28 cellular contexts compared by ENCODE assay signal in the genomic region with DNA sequence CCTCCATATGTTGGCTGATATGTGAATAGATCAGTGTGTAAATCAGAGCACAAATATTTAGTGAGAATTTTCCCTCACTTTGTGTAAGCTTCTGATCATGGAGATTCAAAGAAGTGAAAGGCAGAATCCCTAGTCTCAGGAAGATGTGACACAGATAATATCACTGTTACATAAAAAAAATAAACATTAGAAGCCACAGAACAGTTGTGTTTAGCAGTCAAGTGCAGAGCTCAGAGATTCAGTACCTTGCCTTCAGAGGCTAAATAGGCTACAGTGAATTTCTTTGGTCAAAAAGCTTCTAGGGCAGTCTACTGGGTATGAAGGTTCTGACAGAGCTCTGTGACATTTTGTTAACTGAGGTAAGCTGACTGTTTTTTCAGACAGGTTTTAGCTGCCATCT.
"Had no signal": no experiment of that assay in that cellular context is flagged by ENCODE, and none has a peak within 500 bp of the region (broad histone marks: within the 10 kb centered on the region; RNA-seq: fewer than 3 reads in every experiment).

No MANE protein-coding gene starts in this region.

- H3K9me3 Mint-ChIP-seq: neural progenitor cell had no signal

- H3K27me3 ChIP-seq: esophagus muscularis mucosa, gastrocnemius medialis, heart right ventricle, neural progenitor cell, pancreas, right lobe of liver, spleen, stomach, transverse colon had no signal

- DNase-seq: cortex of kidney; dorsolateral prefrontal cortex; effector memory CD4-positive, alpha-beta T cell; gastrocnemius medialis; heart right ventricle; hypothalamus; kidney glomerular epithelial cell; mucosa of descending colon; nucleus accumbens; pancreas; retina; right lobe of liver; spleen; stimulated activated CD4-positive, alpha-beta T cell treated with anti-CD3 and anti-CD28 coated beads, Interleukin-15, amount 100 ng/mL, for 24 hours; stimulated activated CD4-positive, alpha-beta T cell treated with anti-CD3 and anti-CD28 coated beads, Interleukin-2, amount 100 ng/mL, for 24 hours; stimulated activated CD4-positive, alpha-beta T cell treated with anti-CD3 and anti-CD28 coated beads, Interleukin-4, amount 100 ng/mL, for 4 hours; stimulated activated naive CD4-positive, alpha-beta T cell; stomach; substantia nigra; transverse colon had no signal

- H3K27ac Mint-ChIP-seq: natural killer cell treated with Interleukin-12 subunit alpha and Interleukin-12 subunit beta and Interleukin-15 and Interleukin-18, amount 100 ng/mL, for 72 hours; neural progenitor cell; progenitor cell of endocrine pancreas had no signal

- H3K4me1 Mint-ChIP-seq: neural progenitor cell had no signal

- H2AFZ ChIP-seq: neural progenitor cell had no signal

- H3K27me3 Mint-ChIP-seq: natural killer cell treated with Interleukin-12 subunit alpha and Interleukin-12 subunit beta and Interleukin-15 and Interleukin-18, amount 100 ng/mL, for 72 hours; progenitor cell of endocrine pancreas had no signal

- H3K9ac ChIP-seq: neural progenitor cell had no signal

- H3K27ac ChIP-seq: dorsolateral prefrontal cortex, epithelial cell of prostate, esophagus muscularis mucosa, gastrocnemius medialis, heart right ventricle, neural progenitor cell, pancreas, right lobe of liver, spleen, stomach, thoracic aorta, transverse colon had no signal

- ATAC-seq: gastrocnemius medialis; heart right ventricle; mucosa of descending colon; natural killer cell treated with Interleukin-12 subunit alpha and Interleukin-12 subunit beta and Interleukin-15 and Interleukin-18, amount 100 ng/mL, for 72 hours; pancreas; right lobe of liver had no signal

- FAIRE-seq: endometrium, islet of Langerhans, pancreas had no signal

- H3K4me2 ChIP-seq: neural progenitor cell had no signal

- H3K4me1 ChIP-seq: esophagus muscularis mucosa, gastrocnemius medialis, heart right ventricle, neural progenitor cell, pancreas, right lobe of liver, transverse colon had no signal

- H3K36me3 ChIP-seq: esophagus muscularis mucosa, gastrocnemius medialis, heart right ventricle, neural progenitor cell, pancreas, right lobe of liver, spleen, stomach, thoracic aorta, transverse colon had no signal

- H3K36me3 Mint-ChIP-seq: natural killer cell treated with Interleukin-12 subunit alpha and Interleukin-12 subunit beta and Interleukin-15 and Interleukin-18, amount 100 ng/mL, for 72 hours; neural progenitor cell had no signal

- H3K9me3 ChIP-seq: esophagus muscularis mucosa, gastrocnemius medialis, heart right ventricle, mucosa of descending colon, pancreas, right lobe of liver, spleen, stomach, thoracic aorta, transverse colon had no signal

- H3K4me3 Mint-ChIP-seq: natural killer cell treated with Interleukin-12 subunit alpha and Interleukin-12 subunit beta and Interleukin-15 and Interleukin-18, amount 100 ng/mL, for 72 hours; neural progenitor cell had no signal

- H3K4me3 ChIP-seq: dorsolateral prefrontal cortex, esophagus muscularis mucosa, gastrocnemius medialis, heart right ventricle, mucosa of descending colon, neural progenitor cell, pancreas, right lobe of liver, spleen, stomach, thoracic aorta, transverse colon had no signal
